ENCODE assay signal across 1 cellular context in genomic region chr11:120399312-120399711, GRCh38.
TF ChIP-seq lines count a peak whose summit lies in the region.

No MANE protein-coding gene starts in this region.

TF ChIP-seq in K562, 482 proteins besides CTCF, POLR2A, EP300 and RAD21:
- TF ChIP-seq, protein P1, sequence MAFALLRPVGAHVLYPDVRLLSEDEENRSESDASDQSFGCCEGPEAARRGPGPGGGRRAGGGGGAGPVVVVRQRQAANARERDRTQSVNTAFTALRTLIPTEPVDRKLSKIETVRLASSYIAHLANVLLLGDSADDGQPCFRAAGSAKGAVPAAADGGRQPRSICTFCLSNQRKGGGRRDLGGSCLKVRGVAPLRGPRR (CRISPR knock-in tag; IDR thresholded peaks at IDR 0.05) = no peak
- TF ChIP-seq KDM1A (IDR thresholded peaks at IDR 0.05) = peak; percentile 42 to 47; a peak in 2 of 4 replicates
